In genomic region chr6:20708367-20709124, GRCh38 we compare ENCODE assay signal across 9 cellular contexts.
DNase-seq lines count a peak whose midpoint lies in the region; ATAC-seq and TF ChIP-seq lines count a peak whose summit lies in the region.
"Had no signal": no experiment of that assay in that cellular context is flagged by ENCODE, and none has a peak within 500 bp of the region (broad histone marks: within the 10 kb centered on the region; RNA-seq: fewer than 3 reads in every experiment).

No MANE protein-coding gene starts in this region.

- no peaks in the 10 kb centered on the region for H3K36me3 ChIP-seq in GM06990 (ENCODE audit: control insufficient read depth, insufficient read depth, low read length)

- no peak for TF ChIP-seq CTCF in GM06990 (IDR thresholded peaks at IDR 0.05; ENCODE audit: insufficient read depth, low read length, poor library complexity, severe bottlenecking)

- H3K4me3 ChIP-seq in GM06990 (replicated peaks; ENCODE audit: low read depth, low read length), result no peak overlapping the region

- ATAC-seq in GM19452 (IDR thresholded peaks at IDR 0.05; ENCODE audit: unreplicated experiment) (peak; percentile 79), HG03442 (IDR thresholded peaks at IDR 0.05; ENCODE audit: unreplicated experiment) (peak; percentile 76)

- H3K27me3 ChIP-seq in GM06990 (replicated peaks; ENCODE audit: control insufficient read depth, insufficient read depth, low read length), result no peaks in the 10 kb centered on the region

- peak; percentile 46 for DNase-seq in GM06990 (ENCODE audit: extremely low read depth, insufficient read length)
- DNase-seq in central memory CD4-positive, alpha-beta T cell, result peak; percentile 6
- no peak for DNase-seq in NCI-H146 (lab: John Stamatoyannopoulos, UW)
- DNase-seq in SIG-M5 treated with dmso at 0.1 percent for 504 hours (lab: John Stamatoyannopoulos, UW; ENCODE audit: unreplicated experiment), result no peak
- no peak for DNase-seq in NCI-H510A treated with DMSO at 0.1 percent for 48 hours (lab: John Stamatoyannopoulos, UW)
- no peak for DNase-seq in medulla oblongata (ENCODE audit: extremely low spot score)
- DNase-seq: activated B cell treated with CpG ODN at 0.5 μM for 24 hours had no signal

Comparison
In these comparisons a context has a peak if more than half of its experiments do, and no peak if none do; other contexts are left out.
1. DNase-seq: peak in GM06990 (single experiment) and central memory CD4-positive, alpha-beta T cell (single experiment); none in NCI-H146 (single experiment), SIG-M5 treated with dmso at 0.1 percent for 504 hours (single experiment), NCI-H510A treated with DMSO at 0.1 percent for 48 hours (single experiment) and medulla oblongata (single experiment).